In the genomic region with DNA sequence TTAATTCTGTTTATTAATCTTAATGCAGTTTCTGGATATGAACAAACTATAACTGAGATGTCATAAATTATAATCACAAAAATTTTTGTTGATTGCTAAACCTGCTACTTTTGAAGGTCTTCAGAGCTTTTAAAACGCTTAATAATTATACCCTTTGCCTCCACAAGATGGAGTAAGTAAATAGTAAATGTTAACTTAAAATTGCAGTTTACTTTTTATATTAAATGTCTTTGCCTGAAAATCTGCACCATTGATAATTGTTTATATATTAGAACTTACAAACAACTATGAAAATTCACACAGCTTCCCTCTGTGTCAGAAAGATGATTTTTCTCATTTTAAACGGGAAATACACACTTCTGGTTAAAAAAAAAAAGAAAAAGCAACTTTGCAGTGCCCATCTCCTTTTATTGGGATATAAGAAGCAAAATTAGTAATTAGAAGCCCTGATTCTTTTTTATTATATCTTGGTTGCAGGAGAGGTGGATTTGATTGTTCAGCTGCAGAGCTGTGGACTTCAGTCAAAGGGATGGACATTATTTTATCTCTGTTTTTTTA, we compare ENCODE assay signal across 10 cellular contexts. TPM values are rescaled to one million over a fixed set of nuclear protein-coding genes. Genes with fewer than 3 reads are reported as not detected.
A peak's percentile ranks its signal among the peaks of the same experiment; 100 is the strongest.
DNase-seq lines count a peak whose midpoint lies in the region; ATAC-seq, FAIRE-seq and TF ChIP-seq lines count a peak whose summit lies in the region.
"Had no signal": no experiment of that assay in that cellular context is flagged by ENCODE, and none has a peak within 500 bp of the region (broad histone marks: within the 10 kb centered on the region; RNA-seq: fewer than 3 reads in every experiment).

No MANE protein-coding gene starts in this region.

- no peak for ATAC-seq in gastroesophageal sphincter
- ATAC-seq in stimulated activated naive CD8-positive, alpha-beta T cell treated with anti-CD3 and anti-CD28 coated beads, Interleukin-15, amount 100 ng/mL, for 72 hours, result no peak

- no peak for TF ChIP-seq EP300 in gastroesophageal sphincter (IDR thresholded peaks at IDR 0.05)

- H3K36me3 ChIP-seq in gastroesophageal sphincter, result peaks cover 0 to 61% of the 10 kb centered on the region in 2 donors
- peaks cover 32% of the 10 kb centered on the region for H3K36me3 ChIP-seq in effector memory CD4-positive, alpha-beta T cell (ENCODE audit: control insufficient read depth, insufficient read depth, low read length)

- H3K27ac ChIP-seq in gastroesophageal sphincter, result no peak overlapping the region
- no peak overlapping the region for H3K27ac ChIP-seq in effector memory CD4-positive, alpha-beta T cell (ENCODE audit: insufficient read depth, low read length, poor library complexity, severe bottlenecking)

- WGBS in gastroesophageal sphincter (ENCODE audit: low coverage in 1 of 2), 2 donors, result 43 to 61% methylated on average over 2 of the region's 2 CpGs

- DNase-seq in AG09319 (ENCODE audit: extremely low read depth, low read depth) (no peak), NCI-H146 treated with DMSO at 0.1 percent for 48 hours (lab: John Stamatoyannopoulos, UW; ENCODE audit: unreplicated experiment) (no peak), globus pallidus (ENCODE audit: low spot score) (no peak)
- no peak for DNase-seq in effector memory CD4-positive, alpha-beta T cell
- no peak for DNase-seq in stimulated activated naive CD8-positive, alpha-beta T cell treated with anti-CD3 and anti-CD28 coated beads, Interleukin-15, amount 100 ng/mL, for 72 hours
- DNase-seq: activated CD4-positive, alpha-beta T cell treated with anti-CD3 and anti-CD28 coated beads, Interleukin-2, amount 10 ng/mL, durations not matched to agents 7 days and 5 days; NCI-H82 had no signal

- no peaks in the 10 kb centered on the region for H3K27me3 Mint-ChIP-seq in stimulated activated naive CD8-positive, alpha-beta T cell treated with anti-CD3 and anti-CD28 coated beads, Interleukin-15, amount 100 ng/mL, for 72 hours
- H3K27me3 Mint-ChIP-seq: activated CD4-positive, alpha-beta T cell treated with anti-CD3 and anti-CD28 coated beads, Interleukin-2, amount 10 ng/mL, durations not matched to agents 7 days and 5 days had no signal

- FAIRE-seq in TTC549 (lab: Jason Lieb, UNC), result peak; percentile 77

- H3K4me3 Mint-ChIP-seq in stimulated activated naive CD8-positive, alpha-beta T cell treated with anti-CD3 and anti-CD28 coated beads, Interleukin-15, amount 100 ng/mL, for 72 hours, result no peak overlapping the region
- H3K4me3 Mint-ChIP-seq: activated CD4-positive, alpha-beta T cell treated with anti-CD3 and anti-CD28 coated beads, Interleukin-2, amount 10 ng/mL, durations not matched to agents 7 days and 5 days had no signal

- H3K4me1 Mint-ChIP-seq in stimulated activated naive CD8-positive, alpha-beta T cell treated with anti-CD3 and anti-CD28 coated beads, Interleukin-15, amount 100 ng/mL, for 72 hours, result no peaks in the 10 kb centered on the region
- H3K4me1 Mint-ChIP-seq: activated CD4-positive, alpha-beta T cell treated with anti-CD3 and anti-CD28 coated beads, Interleukin-2, amount 10 ng/mL, durations not matched to agents 7 days and 5 days had no signal

- H3K9me3 ChIP-seq in gastroesophageal sphincter, result no peaks in the 10 kb centered on the region
- no peaks in the 10 kb centered on the region for H3K9me3 ChIP-seq in effector memory CD4-positive, alpha-beta T cell (ENCODE audit: control insufficient read depth, low read length)

- no peak overlapping the region for H3K4me3 ChIP-seq in gastroesophageal sphincter
- no peak overlapping the region for H3K4me3 ChIP-seq in effector memory CD4-positive, alpha-beta T cell (ENCODE audit: insufficient read depth, low read depth, low read length, poor library complexity, severe bottlenecking)

- no peak overlapping the region for H3K27ac Mint-ChIP-seq in stimulated activated naive CD8-positive, alpha-beta T cell treated with anti-CD3 and anti-CD28 coated beads, Interleukin-15, amount 100 ng/mL, for 72 hours
- H3K27ac Mint-ChIP-seq: activated CD4-positive, alpha-beta T cell treated with anti-CD3 and anti-CD28 coated beads, Interleukin-2, amount 10 ng/mL, durations not matched to agents 7 days and 5 days had no signal

- peaks cover 0 to 5% (median 0%) of the 10 kb centered on the region in 3 donors for H3K4me1 ChIP-seq in gastroesophageal sphincter
- H3K4me1 ChIP-seq in effector memory CD4-positive, alpha-beta T cell (ENCODE audit: control insufficient read depth, insufficient read depth, low read length, poor library complexity, severe bottlenecking), result no peaks in the 10 kb centered on the region

- no peaks in the 10 kb centered on the region for H3K27me3 ChIP-seq in gastroesophageal sphincter
- no peaks in the 10 kb centered on the region for H3K27me3 ChIP-seq in effector memory CD4-positive, alpha-beta T cell (replicated peaks; ENCODE audit: control insufficient read depth, insufficient read depth, low read length, poor library complexity, severe bottlenecking)

- no peaks in the 10 kb centered on the region for H3K9me3 Mint-ChIP-seq in stimulated activated naive CD8-positive, alpha-beta T cell treated with anti-CD3 and anti-CD28 coated beads, Interleukin-15, amount 100 ng/mL, for 72 hours
- H3K9me3 Mint-ChIP-seq: activated CD4-positive, alpha-beta T cell treated with anti-CD3 and anti-CD28 coated beads, Interleukin-2, amount 10 ng/mL, durations not matched to agents 7 days and 5 days had no signal

- peak; percentile 38 for TF ChIP-seq CTCF in AG09319 (IDR thresholded peaks at IDR 0.05; ENCODE audit: low read depth, low read length)
- TF ChIP-seq CTCF in GM12873 (IDR thresholded peaks at IDR 0.05; ENCODE audit: insufficient read depth, low read depth, low read length, missing control alignments), result peak; percentile 7
- peak in 3 of 4 experiments; percentile 20 to 32 (median 22) for TF ChIP-seq CTCF in gastroesophageal sphincter (IDR thresholded peaks at IDR 0.05)

- TF ChIP-seq POLR2A in gastroesophageal sphincter (IDR thresholded peaks at IDR 0.05), result no peak

RNA-seq across cellular contexts. Expression of a gene that starts 35.6 kb away (rescaled TPM):
- total RNA-seq in gastroesophageal sphincter, result 10 to 100 TPM; 31.6 to 48.4 (median 42.5) TPM
